In genomic region chr1:228337031-228337564, GRCh38 we compare ENCODE assay signal across 22 cellular contexts.
DNase-seq lines count a peak whose midpoint lies in the region; ATAC-seq and TF ChIP-seq lines count a peak whose summit lies in the region.
"Had no signal": no experiment of that assay in that cellular context is flagged by ENCODE, and none has a peak within 500 bp of the region (broad histone marks: within the 10 kb centered on the region; RNA-seq: fewer than 3 reads in every experiment).

No MANE protein-coding gene starts in this region.

- H3K36me3 Mint-ChIP-seq in central memory CD8-positive, alpha-beta T cell (ENCODE audit: insufficient read depth), result peaks cover 2% of the 10 kb centered on the region
- H3K36me3 Mint-ChIP-seq in activated CD8-positive, alpha-beta T cell treated with anti-CD3 and anti-CD28 coated beads, Interleukin-2, amount 10 ng/mL, durations not matched to agents 7 days and 5 days (ENCODE audit: low read depth), result no peaks in the 10 kb centered on the region
- H3K36me3 Mint-ChIP-seq: activated CD8-positive, alpha-beta memory T cell treated with anti-CD3 and anti-CD28 coated beads, Interleukin-2, amount 10 ng/mL, durations not matched to agents 7 days and 5 days had no signal

- no peaks in the 10 kb centered on the region for H3K4me1 Mint-ChIP-seq in central memory CD8-positive, alpha-beta T cell
- H3K4me1 Mint-ChIP-seq in activated CD8-positive, alpha-beta T cell treated with anti-CD3 and anti-CD28 coated beads, Interleukin-2, amount 10 ng/mL, durations not matched to agents 7 days and 5 days (ENCODE audit: low read depth), result peaks cover 11% of the 10 kb centered on the region
- H3K4me1 Mint-ChIP-seq: activated CD4-positive, alpha-beta T cell treated with anti-CD3 and anti-CD28 coated beads for 36 hours; activated CD8-positive, alpha-beta memory T cell treated with anti-CD3 and anti-CD28 coated beads, Interleukin-2, amount 10 ng/mL, durations not matched to agents 7 days and 5 days; activated T-helper 17 cell treated with anti-CD3 and anti-CD28 coated beads, Interleukin-2, amount 50 U/mL, for 72 hours; T-cell had no signal

- intact Hi-C loops in mucosa of descending colon (cut with DNase I, micrococcal nuclease), result no loop called here
- intact Hi-C loops in gastrocnemius medialis (cut with DNase I; ENCODE audit: low total_unique reads), result no loop called here

- no peaks in the 10 kb centered on the region for H3K9me3 ChIP-seq in MG63
- no peaks in the 10 kb centered on the region for H3K9me3 ChIP-seq in mucosa of descending colon
- no peaks in the 10 kb centered on the region for H3K9me3 ChIP-seq in gastrocnemius medialis
- H3K9me3 ChIP-seq: neutrophil had no signal

- TF ChIP-seq CTCF in mucosa of descending colon (IDR thresholded peaks at IDR 0.05), result no peak
- no peak for TF ChIP-seq CTCF in gastrocnemius medialis (IDR thresholded peaks at IDR 0.05 in 4 of 5, conservative IDR thresholded peaks at IDR 0.05 in 1 of 5)

- H3K4me3 Mint-ChIP-seq in central memory CD8-positive, alpha-beta T cell, result no peak overlapping the region
- H3K4me3 Mint-ChIP-seq in activated CD8-positive, alpha-beta T cell treated with anti-CD3 and anti-CD28 coated beads, Interleukin-2, amount 10 ng/mL, durations not matched to agents 7 days and 5 days, result no peak overlapping the region
- H3K4me3 Mint-ChIP-seq: activated CD4-positive, alpha-beta T cell treated with anti-CD3 and anti-CD28 coated beads for 36 hours; activated CD8-positive, alpha-beta memory T cell treated with anti-CD3 and anti-CD28 coated beads, Interleukin-2, amount 10 ng/mL, durations not matched to agents 7 days and 5 days; activated T-helper 17 cell treated with anti-CD3 and anti-CD28 coated beads, Interleukin-2, amount 50 U/mL, for 72 hours; CD8-positive, alpha-beta T cell; T-cell had no signal

- in situ Hi-C loops in gastrocnemius medialis (cut with MboI; ENCODE audit: low sequenced_read_pairs in 4 of 4), result no loop called here

- POLR2A ChIA-PET in activated CD8-positive, alpha-beta T cell treated with anti-CD3 and anti-CD28 coated beads, Interleukin-2, amount 10 ng/mL, durations not matched to agents 7 days and 5 days (lab: Charles Lee), result no interaction called here

- no peak for ATAC-seq in central memory CD8-positive, alpha-beta T cell (replicated peaks; ENCODE audit: extremely low read depth, poor library complexity, severe bottlenecking)
- ATAC-seq in mucosa of descending colon (no peak), gastrocnemius medialis (no peak), HG02759 (IDR thresholded peaks at IDR 0.05; ENCODE audit: unreplicated experiment) (no peak)
- no peak for ATAC-seq in activated CD8-positive, alpha-beta T cell treated with anti-CD3 and anti-CD28 coated beads, Interleukin-2, amount 10 ng/mL, durations not matched to agents 7 days and 5 days
- ATAC-seq: activated CD4-positive, alpha-beta T cell treated with anti-CD3 and anti-CD28 coated beads for 36 hours; activated CD8-positive, alpha-beta memory T cell treated with anti-CD3 and anti-CD28 coated beads, Interleukin-2, amount 10 ng/mL, durations not matched to agents 7 days and 5 days; activated T-helper 17 cell treated with anti-CD3 and anti-CD28 coated beads, Interleukin-2, amount 50 U/mL, for 72 hours; CD8-positive, alpha-beta T cell; right cardiac atrium; T-cell had no signal

- H3K4me3 ChIP-seq in MG63 (no peak overlapping the region), mucosa of descending colon (no peak overlapping the region), gastrocnemius medialis (no peak overlapping the region)
- H3K4me3 ChIP-seq: lung had no signal

- no peaks in the 10 kb centered on the region for H3K36me3 ChIP-seq in MG63
- no peaks in the 10 kb centered on the region for H3K36me3 ChIP-seq in mucosa of descending colon (ENCODE audit: low read depth)
- H3K36me3 ChIP-seq in gastrocnemius medialis, result peaks cover 0 to 98% of the 10 kb centered on the region in 2 donors
- H3K36me3 ChIP-seq: neutrophil had no signal

- no peaks in the 10 kb centered on the region for H3K27me3 Mint-ChIP-seq in central memory CD8-positive, alpha-beta T cell
- H3K27me3 Mint-ChIP-seq in activated CD8-positive, alpha-beta T cell treated with anti-CD3 and anti-CD28 coated beads, Interleukin-2, amount 10 ng/mL, durations not matched to agents 7 days and 5 days (ENCODE audit: low read depth), result no peaks in the 10 kb centered on the region
- H3K27me3 Mint-ChIP-seq: activated CD4-positive, alpha-beta T cell treated with anti-CD3 and anti-CD28 coated beads for 36 hours; activated CD8-positive, alpha-beta memory T cell treated with anti-CD3 and anti-CD28 coated beads, Interleukin-2, amount 10 ng/mL, durations not matched to agents 7 days and 5 days; activated T-helper 17 cell treated with anti-CD3 and anti-CD28 coated beads, Interleukin-2, amount 50 U/mL, for 72 hours; T-cell had no signal

- no peak for TF ChIP-seq POLR2A in gastrocnemius medialis (IDR thresholded peaks at IDR 0.05)

- CTCF ChIA-PET in activated CD8-positive, alpha-beta T cell treated with anti-CD3 and anti-CD28 coated beads, Interleukin-2, amount 10 ng/mL, durations not matched to agents 7 days and 5 days (lab: Charles Lee), result no interaction called here

- H3K27me3 ChIP-seq in MG63 (no peaks in the 10 kb centered on the region), gastrocnemius medialis (no peaks in the 10 kb centered on the region)
- H3K27me3 ChIP-seq: neutrophil had no signal

- DNase-seq in MG63 (peak; percentile 0), mucosa of descending colon (peak in 2 of 3 donors; percentile 13 to 43), gastrocnemius medialis (no peak), SKM-1 treated with dmso at 0.1 percent for 144 hours (lab: John Stamatoyannopoulos, UW; ENCODE audit: unreplicated experiment) (no peak)
- DNase-seq in central memory CD8-positive, alpha-beta T cell (ENCODE audit: low spot score in 2 of 2), result no peak
- DNase-seq in activated CD8-positive, alpha-beta T cell treated with anti-CD3 and anti-CD28 coated beads, Interleukin-2, amount 10 ng/mL, durations not matched to agents 7 days and 5 days, result no peak
- DNase-seq: activated CD4-positive, alpha-beta T cell treated with anti-CD3 and anti-CD28 coated beads for 36 hours; activated CD8-positive, alpha-beta memory T cell treated with anti-CD3 and anti-CD28 coated beads, Interleukin-2, amount 10 ng/mL, durations not matched to agents 7 days and 5 days; DMS79; NCI-H1105; NCI-H2081; NCI-H345; OCI-M1; SHP77; stimulated activated CD8-positive, alpha-beta memory T cell treated with anti-CD3 and anti-CD28 coated beads, Interleukin-4, amount 100 ng/mL, for 48 hours had no signal

- no peaks in the 10 kb centered on the region for H3K9me3 Mint-ChIP-seq in central memory CD8-positive, alpha-beta T cell
- H3K9me3 Mint-ChIP-seq in activated CD8-positive, alpha-beta T cell treated with anti-CD3 and anti-CD28 coated beads, Interleukin-2, amount 10 ng/mL, durations not matched to agents 7 days and 5 days (ENCODE audit: insufficient read depth), result no peaks in the 10 kb centered on the region
- H3K9me3 Mint-ChIP-seq: activated T-helper 17 cell treated with anti-CD3 and anti-CD28 coated beads, Interleukin-2, amount 50 U/mL, for 72 hours; CD8-positive, alpha-beta T cell; T-cell had no signal

- peak overlapping the region; percentile 62 for H3K27ac Mint-ChIP-seq in central memory CD8-positive, alpha-beta T cell (ENCODE audit: low read depth)
- H3K27ac Mint-ChIP-seq in activated CD8-positive, alpha-beta T cell treated with anti-CD3 and anti-CD28 coated beads, Interleukin-2, amount 10 ng/mL, durations not matched to agents 7 days and 5 days, result no peak overlapping the region
- H3K27ac Mint-ChIP-seq: activated CD4-positive, alpha-beta T cell treated with anti-CD3 and anti-CD28 coated beads for 36 hours; activated CD8-positive, alpha-beta memory T cell treated with anti-CD3 and anti-CD28 coated beads, Interleukin-2, amount 10 ng/mL, durations not matched to agents 7 days and 5 days; activated T-helper 17 cell treated with anti-CD3 and anti-CD28 coated beads, Interleukin-2, amount 50 U/mL, for 72 hours; CD8-positive, alpha-beta T cell; T-cell had no signal

- peak overlapping the region; percentile 31 to 80 (median 54) for H3K27ac ChIP-seq in gastrocnemius medialis
- H3K27ac ChIP-seq: neutrophil had no signal

- no peaks in the 10 kb centered on the region for H3K4me1 ChIP-seq in mucosa of descending colon (ENCODE audit: low read depth)
- peaks cover 0 to 4% of the 10 kb centered on the region in 2 donors for H3K4me1 ChIP-seq in gastrocnemius medialis

Comparison
In these comparisons a context has a peak if more than half of its experiments do, and no peak if none do; other contexts are left out.
1. DNase-seq: peak in MG63 (single experiment) and mucosa of descending colon (2 of 3); none in central memory CD8-positive, alpha-beta T cell (0 of 2), gastrocnemius medialis (0 of 2), SKM-1 treated with dmso at 0.1 percent for 144 hours (single experiment) and activated CD8-positive, alpha-beta T cell treated with anti-CD3 and anti-CD28 coated beads, Interleukin-2, amount 10 ng/mL, durations not matched to agents 7 days and 5 days (single experiment).